11 cellular contexts compared by ENCODE assay signal in the genomic region with DNA sequence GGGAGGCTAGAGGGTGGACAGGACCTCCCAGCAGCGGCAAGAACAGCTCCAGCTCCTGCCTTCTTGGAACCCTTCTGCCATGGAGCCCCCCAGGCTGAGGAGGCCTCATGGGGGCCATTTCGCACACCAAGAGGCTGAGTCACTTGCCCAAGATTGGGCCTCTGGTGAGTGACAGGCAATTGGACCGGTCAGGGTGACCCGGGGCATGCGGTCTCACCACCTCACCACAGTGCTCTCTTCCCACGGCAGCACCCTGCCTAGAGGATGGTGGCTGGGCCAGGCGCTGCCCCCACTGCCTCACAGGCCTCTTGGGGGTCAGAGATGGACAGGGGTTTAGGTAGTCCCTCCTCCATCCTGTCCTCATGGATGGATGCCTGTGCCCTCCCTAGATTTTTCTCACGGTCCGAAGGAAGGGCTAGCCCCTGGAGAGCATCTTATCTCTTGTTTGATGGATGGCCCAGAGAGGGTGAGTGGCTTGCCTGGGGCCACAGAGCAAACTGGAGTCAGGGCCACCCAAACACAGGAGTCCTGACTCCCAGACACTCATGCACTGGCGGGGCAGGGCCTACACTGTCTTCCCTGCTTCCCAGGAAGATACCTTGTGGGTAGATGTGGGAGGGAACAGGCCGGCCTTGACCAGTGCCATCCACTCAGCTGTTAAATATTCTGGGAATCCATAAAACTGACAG.
"Had no signal": no experiment of that assay in that cellular context is flagged by ENCODE, and none has a peak within 500 bp of the region (broad histone marks: within the 10 kb centered on the region; RNA-seq: fewer than 3 reads in every experiment).

No MANE protein-coding gene starts in this region.

- H3K27me3 Mint-ChIP-seq: activated CD8-positive, alpha-beta memory T cell treated with anti-CD3 and anti-CD28 coated beads, Interleukin-2, amount 10 ng/mL, durations not matched to agents 7 days and 5 days; stimulated activated naive CD8-positive, alpha-beta T cell treated with anti-CD3 and anti-CD28 coated beads, Interleukin-15, Interleukin-2, amounts not matched to agents 100 ng/mL and 50 ng/mL, for 24 hours had no signal

- H3K27ac ChIP-seq: cardiac muscle cell, right lobe of liver, VCaP had no signal

- ATAC-seq: activated CD8-positive, alpha-beta memory T cell treated with anti-CD3 and anti-CD28 coated beads, Interleukin-2, amount 10 ng/mL, durations not matched to agents 7 days and 5 days had no signal

- H3K9me3 ChIP-seq: right lobe of liver had no signal

- H3K4me3 Mint-ChIP-seq: activated CD4-positive, alpha-beta memory T cell treated with anti-CD3 and anti-CD28 coated beads for 36 hours; activated CD8-positive, alpha-beta memory T cell treated with anti-CD3 and anti-CD28 coated beads, Interleukin-2, amount 10 ng/mL, durations not matched to agents 7 days and 5 days; stimulated activated naive CD8-positive, alpha-beta T cell treated with anti-CD3 and anti-CD28 coated beads, Interleukin-15, Interleukin-2, amounts not matched to agents 100 ng/mL and 50 ng/mL, for 24 hours; type B pancreatic cell had no signal

- H3K4me1 Mint-ChIP-seq: activated CD8-positive, alpha-beta memory T cell treated with anti-CD3 and anti-CD28 coated beads, Interleukin-2, amount 10 ng/mL, durations not matched to agents 7 days and 5 days had no signal

- H3K4me3 ChIP-seq: cardiac muscle cell, right lobe of liver had no signal

- H3K36me3 ChIP-seq: cardiac muscle cell, right lobe of liver had no signal

- H3K27me3 ChIP-seq: right lobe of liver had no signal

- H3K9me3 Mint-ChIP-seq: activated CD4-positive, alpha-beta memory T cell treated with anti-CD3 and anti-CD28 coated beads for 36 hours; stimulated activated naive CD8-positive, alpha-beta T cell treated with anti-CD3 and anti-CD28 coated beads, Interleukin-15, Interleukin-2, amounts not matched to agents 100 ng/mL and 50 ng/mL, for 24 hours; type B pancreatic cell had no signal

- DNase-seq: activated CD4-positive, alpha-beta memory T cell treated with anti-CD3 and anti-CD28 coated beads for 36 hours; activated CD8-positive, alpha-beta memory T cell treated with anti-CD3 and anti-CD28 coated beads, Interleukin-2, amount 10 ng/mL, durations not matched to agents 7 days and 5 days; activated naive CD4-positive, alpha-beta T cell treated with anti-CD3 and anti-CD28 coated beads, Interleukin-2, amount 50 U/mL, for 16 hours; activated T-cell treated with anti-CD3 and anti-CD28 coated beads, Interleukin-2, amount 50 U/mL, for 1 hour; hypothalamus; T-helper 1 cell had no signal

- H3K36me3 Mint-ChIP-seq: activated CD4-positive, alpha-beta memory T cell treated with anti-CD3 and anti-CD28 coated beads for 36 hours; activated CD8-positive, alpha-beta memory T cell treated with anti-CD3 and anti-CD28 coated beads, Interleukin-2, amount 10 ng/mL, durations not matched to agents 7 days and 5 days; type B pancreatic cell had no signal

- H3K27ac Mint-ChIP-seq: activated CD4-positive, alpha-beta memory T cell treated with anti-CD3 and anti-CD28 coated beads for 36 hours; activated CD8-positive, alpha-beta memory T cell treated with anti-CD3 and anti-CD28 coated beads, Interleukin-2, amount 10 ng/mL, durations not matched to agents 7 days and 5 days; stimulated activated naive CD8-positive, alpha-beta T cell treated with anti-CD3 and anti-CD28 coated beads, Interleukin-15, Interleukin-2, amounts not matched to agents 100 ng/mL and 50 ng/mL, for 24 hours had no signal
